ENCODE assay signal across 26 cellular contexts in the genomic region with DNA sequence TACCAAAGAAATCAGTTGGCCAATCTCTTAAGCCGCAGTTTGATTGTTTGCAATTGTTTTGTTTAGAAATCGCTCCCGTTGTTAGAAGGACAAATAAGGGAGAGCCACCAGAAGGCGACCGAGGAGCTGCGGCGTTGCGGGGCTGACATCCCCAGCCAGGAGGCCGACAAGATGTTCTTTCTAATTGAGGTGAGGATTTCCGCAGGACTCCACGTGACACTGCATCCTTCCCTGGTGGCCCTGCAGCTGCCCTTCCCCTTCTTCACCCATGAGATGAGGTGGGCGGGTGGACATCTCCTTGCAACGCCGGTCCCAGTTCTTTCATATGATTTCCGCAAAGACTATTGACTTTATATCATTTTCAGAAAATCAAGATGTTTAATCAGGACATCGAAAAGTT. TPM values are rescaled to one million over a fixed set of nuclear protein-coding genes. Genes with fewer than 3 reads are reported as not detected.
DNase-seq lines count a peak whose midpoint lies in the region; ATAC-seq and TF ChIP-seq lines count a peak whose summit lies in the region.
"Had no signal": no experiment of that assay in that cellular context is flagged by ENCODE, and none has a peak within 500 bp of the region (broad histone marks: within the 10 kb centered on the region; RNA-seq: fewer than 3 reads in every experiment).

No MANE protein-coding gene starts in this region.

- no peaks in the 10 kb centered on the region for H3K23me2 ChIP-seq in H9 (ENCODE audit: insufficient read length, low read depth, low read length, poor library complexity, severe bottlenecking)

- no peaks in the 10 kb centered on the region for H4K20me1 ChIP-seq in H9 (ENCODE audit: control insufficient read depth, insufficient read depth, insufficient read length)
- H4K20me1 ChIP-seq: BLaER1 had no signal

- H3K79me2 ChIP-seq in H9 (ENCODE audit: insufficient read depth, low read length) = no peaks in the 10 kb centered on the region

- no peak overlapping the region for H2BK20ac ChIP-seq in H9 (ENCODE audit: low read depth, low read length, poor library complexity, severe bottlenecking)

- H3K27ac ChIP-seq in H9 (ENCODE audit: insufficient read length, low read depth, low read length) = no peak overlapping the region
- no peak overlapping the region for H3K27ac ChIP-seq in coronary artery
- H3K27ac ChIP-seq: BLaER1 had no signal

- H2BK15ac ChIP-seq in H9 (ENCODE audit: low read depth, low read length) = no peak overlapping the region

- H3K18ac ChIP-seq in H9 (ENCODE audit: insufficient read length, low read depth, low read length) = no peak overlapping the region

- no peak overlapping the region for H4K8ac ChIP-seq in H9 (replicated peaks; ENCODE audit: insufficient read length, low read depth, low read length)

- H2AFZ ChIP-seq in H9 (ENCODE audit: low read length) = no peak overlapping the region

- H3K4me1 Mint-ChIP-seq in H9 = peaks cover 13 to 14% of the 10 kb centered on the region in 2 experiments
- H3K4me1 Mint-ChIP-seq: CD4-positive, alpha-beta memory T cell; CD8-positive, alpha-beta memory T cell had no signal

- no peaks in the 10 kb centered on the region; a peak in 1 of 5 replicates for H3K9me3 Mint-ChIP-seq in H9
- H3K9me3 Mint-ChIP-seq: CD4-positive, alpha-beta memory T cell; CD8-positive, alpha-beta memory T cell had no signal

- H3K4ac ChIP-seq in H9 (ENCODE audit: low read depth, low read length) = no peak overlapping the region

- no peak overlapping the region for H2BK120ac ChIP-seq in H9 (ENCODE audit: low read depth, low read length, poor library complexity, severe bottlenecking)

- H3K4me3 ChIP-seq in coronary artery = no peak overlapping the region
- H3K4me3 ChIP-seq: BLaER1, GM12878 had no signal

- H3K4me3 Mint-ChIP-seq in H9 = no peak overlapping the region
- H3K4me3 Mint-ChIP-seq: CD14-positive monocyte; CD4-positive, alpha-beta memory T cell; CD4-positive, CD25-positive, alpha-beta regulatory T cell; CD8-positive, alpha-beta memory T cell had no signal

- ATAC-seq in GM19324 (IDR thresholded peaks at IDR 0.05; ENCODE audit: low FRiP score, unreplicated experiment) = no peak
- ATAC-seq: GM12878 had no signal

- H3K27me3 ChIP-seq in H9 (ENCODE audit: insufficient read depth, low read length) = no peaks in the 10 kb centered on the region
- H3K27me3 ChIP-seq: BE2C, BLaER1 had no signal

- peaks cover 2% of the 10 kb centered on the region for H3K27me3 Mint-ChIP-seq in H9 (ENCODE audit: low read depth)
- H3K27me3 Mint-ChIP-seq: CD4-positive, alpha-beta memory T cell; CD4-positive, CD25-positive, alpha-beta regulatory T cell; CD8-positive, alpha-beta memory T cell had no signal

- H3K4me2 ChIP-seq in H9 (ENCODE audit: insufficient read depth, insufficient read length, low read length) = no peak overlapping the region
- H3K4me2 ChIP-seq: BLaER1 had no signal

- no peak overlapping the region for H3K9ac ChIP-seq in H9 (ENCODE audit: extremely low read depth, insufficient read length, low read length)
- H3K9ac ChIP-seq: BLaER1 had no signal

- no peak overlapping the region for H2AK5ac ChIP-seq in H9 (ENCODE audit: insufficient read length, low read length)

- no peak overlapping the region for H3T11ph ChIP-seq in H9 (ENCODE audit: low read length)

- H2BK12ac ChIP-seq in H9 (ENCODE audit: insufficient read length, low read depth, low read length) = no peak overlapping the region

- H3K36me3 Mint-ChIP-seq in H9 (ENCODE audit: insufficient read depth in 1 of 3, low read depth in 3 of 3) = peaks cover 0 to 11% (median 0%) of the 10 kb centered on the region in 3 experiments; a peak in 2 of 7 replicates

- TF ChIP-seq CTCF in H9 (conservative IDR thresholded peaks at IDR 0.05) = no peak
- no peak for TF ChIP-seq CTCF in coronary artery (IDR thresholded peaks at IDR 0.05)

- peaks cover 3% of the 10 kb centered on the region; the same call in 1 of the 2 replicates for H3K4me1 ChIP-seq in H9 (ENCODE audit: insufficient read depth, low read length)
- H3K4me1 ChIP-seq: BE2C had no signal

- H3K27ac Mint-ChIP-seq in H9 = no peak overlapping the region
- H3K27ac Mint-ChIP-seq: CD4-positive, CD25-positive, alpha-beta regulatory T cell had no signal

- no peak overlapping the region for H3K56ac ChIP-seq in H9 (ENCODE audit: insufficient read length, low read depth, low read length)

- H3K9me3 ChIP-seq in H9 (ENCODE audit: control insufficient read depth, low read depth, low read length) = no peaks in the 10 kb centered on the region
- H3K9me3 ChIP-seq: BE2C had no signal

- no peak overlapping the region for H4K91ac ChIP-seq in H9 (ENCODE audit: insufficient read length, low read depth, low read length)

- WGBS in H9 (ENCODE audit: extremely low coverage, insufficient read length, low lambda C conversion rate) = no CpG with 5 or more reads among the region's 16 CpGs

- H3K23ac ChIP-seq in H9 (ENCODE audit: insufficient read length, low read depth, low read length) = no peak overlapping the region

- DNase-seq in H9 (peak; percentile 18), coronary artery (ENCODE audit: low spot score) (peak; percentile 24), mesenteric fat pad (ENCODE audit: low spot score) (peak; percentile 60), ecto neural progenitor cell (ENCODE audit: low spot score) (no peak), RKO (ENCODE audit: low spot score) (no peak)
- DNase-seq: 8988T; ACHN; BE2C; C1 segment of cervical spinal cord; CD4-positive, alpha-beta memory T cell; CD4-positive, CD25-positive, alpha-beta regulatory T cell; COR-L47; DMS 273 treated with DMSO at 0.1 percent for 48 hours; DMS153; DMS53; DMS79; DND-41; EL; GDM1 had no signal

- H4K5ac ChIP-seq in H9 (ENCODE audit: insufficient read length, low read depth, low read length) = no peak overlapping the region

- no peaks in the 10 kb centered on the region for H3K79me1 ChIP-seq in H9 (ENCODE audit: insufficient read depth, low read depth, low read length, poor library complexity, severe bottlenecking)

- no peak overlapping the region for H3K14ac ChIP-seq in H9 (ENCODE audit: insufficient read depth, low read length)

- no peak overlapping the region for H2BK5ac ChIP-seq in H9 (ENCODE audit: insufficient read length, low read length)

RNA-seq across cellular contexts. Expression of a gene that starts 27.2 kb away (rescaled TPM):
- total RNA-seq in H9 (2021) (5.1 and 6.3 TPM in 2 replicates), mesenteric fat pad (60.3 TPM)
- total RNA-seq: G401 had no signal

RNA-seq across cellular contexts. Expression of a gene that starts 37.0 kb away (rescaled TPM):
- total RNA-seq in H9 (2021) (1.8 and 1.9 TPM in 2 replicates), mesenteric fat pad (39.9 TPM)
- total RNA-seq: A673, G401 had no signal

Comparison
In these comparisons a context has a peak if more than half of its experiments do, and no peak if none do; other contexts are left out.
1. DNase-seq: peak in H9 (single experiment), coronary artery (single experiment) and mesenteric fat pad (single experiment); none in ecto neural progenitor cell (single experiment) and RKO (single experiment).
2. RNA of a gene that starts 37.0 kb away (total RNA-seq): 39.9 TPM in mesenteric fat pad (single experiment); 1.8 to 1.9 TPM in H9; every median in the first group is over 10 times any median in the second.